In genomic region chr6:18122128-18123093, GRCh38 we compare ENCODE assay signal across 8 cellular contexts. TPM values are rescaled to one million over a fixed set of nuclear protein-coding genes. Genes with fewer than 3 reads are reported as not detected.
DNase-seq lines count a peak whose midpoint lies in the region; ATAC-seq, FAIRE-seq and TF ChIP-seq lines count a peak whose summit lies in the region.

Gene NHLRC1, minus strand, starts transcription at chr6:18122677. Its CDS starts 71 bp downstream, at chr6:18122606.

- DNase-seq in GM12865 (ENCODE audit: low read depth), result peak; percentile 92
- peak; percentile 86 for DNase-seq in NCI-H146 (lab: John Stamatoyannopoulos, UW)
- DNase-seq in activated CD4-positive, CD25-positive, alpha-beta regulatory T cell treated with anti-CD3 and anti-CD28 coated beads, Interleukin-2, amount 50 U/mL, for 72 hours, result peak; percentile 80
- peak; percentile 83 for DNase-seq in cerebellar cortex (ENCODE audit: low spot score)
- peak; percentile 42 for DNase-seq in keratinocyte (ENCODE audit: low read depth, low spot score)
- DNase-seq in stimulated activated CD4-positive, alpha-beta T cell treated with anti-CD3 and anti-CD28 coated beads, Interleukin-12 subunit alpha, Interleukin-12 subunit beta, amount 100 ng/mL, for 24 hours (ENCODE audit: low read depth in 2 of 2), result peak; percentile 52 to 68
- no peak for DNase-seq in NCI-H82 treated with DMSO at 0.1 percent for 48 hours (lab: John Stamatoyannopoulos, UW; ENCODE audit: unreplicated experiment)

- H3K4me2 ChIP-seq in keratinocyte (ENCODE audit: control insufficient read depth, extremely low read depth, insufficient read depth, low read depth, low read length), result peak within 1 kb of the TSS; percentile 79

- H3K27ac ChIP-seq in keratinocyte (ENCODE audit: control insufficient read depth, insufficient read depth, low read length), result peak within 1 kb of the TSS; percentile 63

- no peaks in the 10 kb centered on the region for H3K79me2 ChIP-seq in keratinocyte (ENCODE audit: control insufficient read depth, insufficient read depth, low read length)

- peak within 1 kb of the TSS; percentile 59 for H3K9ac ChIP-seq in keratinocyte (ENCODE audit: control insufficient read depth, extremely low read depth, insufficient read depth, low read length)

- no peaks in the 10 kb centered on the region for H3K27me3 ChIP-seq in keratinocyte (ENCODE audit: control insufficient read depth, extremely low read depth, insufficient read depth, low read length)

- H3K9me3 ChIP-seq in keratinocyte (ENCODE audit: control insufficient read depth, low read depth, low read length), result peaks cover 3% of the 10 kb centered on the region

- dilution Hi-C loops in keratinocyte (cut with MboI; ENCODE audit: extremely low pct_ligation_motif_present, low sequenced_read_pairs), result no loop called here

- peak; percentile 60 for FAIRE-seq in keratinocyte (lab: Jason Lieb, UNC)

- TF ChIP-seq CTCF in GM12865 (IDR thresholded peaks at IDR 0.05; ENCODE audit: insufficient read depth, low read depth, low read length, missing control alignments) (peak; percentile 81), keratinocyte (optimal IDR thresholded peaks at IDR 0.05 in 1 of 3, IDR thresholded peaks at IDR 0.05 in 1 of 3, conservative IDR thresholded peaks at IDR 0.05 in 1 of 3; ENCODE audit: extremely low read depth in 1 of 3, insufficient read depth in 2 of 3, low read length in 3 of 3) (peak; percentile 88 to 99 (median 94))

- no peaks in the 10 kb centered on the region for H3K36me3 ChIP-seq in keratinocyte (ENCODE audit: control insufficient read depth in 2 of 2, extremely low read depth in 1 of 2, insufficient read depth in 2 of 2, low read length in 2 of 2)

- peak within 1 kb of the TSS; percentile 88 for H2AFZ ChIP-seq in keratinocyte (ENCODE audit: control insufficient read depth, low read length)

- H4K20me1 ChIP-seq in keratinocyte (ENCODE audit: control insufficient read depth, extremely low read depth, insufficient read depth, low read length), result no peaks in the 10 kb centered on the region

- ATAC-seq in HG02588 (IDR thresholded peaks at IDR 0.05; ENCODE audit: unreplicated experiment), result peak; percentile 100

- H3K9me1 ChIP-seq in keratinocyte (ENCODE audit: control insufficient read depth, extremely low read depth, insufficient read depth, low read length), result no peaks in the 10 kb centered on the region

- H3K4me3 ChIP-seq in GM12865 (ENCODE audit: low read depth, low read length), result peak within 1 kb of the TSS; percentile 36
- H3K4me3 ChIP-seq in keratinocyte (ENCODE audit: control insufficient read depth in 2 of 3, extremely low read depth in 1 of 3, insufficient read depth in 2 of 3, low read depth in 1 of 3, low read length in 3 of 3), result peak within 1 kb of the TSS; percentile 24 to 60 (median 33)

- H3K4me1 ChIP-seq in keratinocyte (ENCODE audit: control insufficient read depth, extremely low read depth, insufficient read depth, low read length), result peaks cover 20% of the 10 kb centered on the region

RNA-seq across cellular contexts. Expression of gene NHLRC1, which starts in this region (rescaled TPM):
- 1.2 to 1.5 TPM (median 1.2 TPM) in 3 replicates for polyA plus RNA-seq in keratinocyte
- polyA plus RNA-seq in keratinocyte (2011; ENCODE audit: low read depth), result 0.15 TPM
- 0.94 and 1.3 TPM in 2 replicates for polyA plus RNA-seq in keratinocyte (2011; cell fraction: cytosol; rRNA removed)
- 2.0 and 2.4 TPM in 2 replicates for polyA plus RNA-seq in keratinocyte (2011; cell fraction: nucleus; rRNA removed)
- polyA plus RNA-seq in keratinocyte (2012; ENCODE audit: low replicate concordance), result 1.9 and 2.0 TPM in 2 replicates
- 0.13 to 0.56 TPM (median 0.51 TPM) in 3 replicates for polyA minus RNA-seq in keratinocyte
- 1.2 TPM for polyA minus RNA-seq in keratinocyte (2011; cell fraction: cytosol; rRNA and poly(A)+ RNA removed)
- 0.84 and 1.3 TPM in 2 replicates for polyA minus RNA-seq in keratinocyte (2011; cell fraction: nucleus; rRNA and poly(A)+ RNA removed)
